In the genomic region with DNA sequence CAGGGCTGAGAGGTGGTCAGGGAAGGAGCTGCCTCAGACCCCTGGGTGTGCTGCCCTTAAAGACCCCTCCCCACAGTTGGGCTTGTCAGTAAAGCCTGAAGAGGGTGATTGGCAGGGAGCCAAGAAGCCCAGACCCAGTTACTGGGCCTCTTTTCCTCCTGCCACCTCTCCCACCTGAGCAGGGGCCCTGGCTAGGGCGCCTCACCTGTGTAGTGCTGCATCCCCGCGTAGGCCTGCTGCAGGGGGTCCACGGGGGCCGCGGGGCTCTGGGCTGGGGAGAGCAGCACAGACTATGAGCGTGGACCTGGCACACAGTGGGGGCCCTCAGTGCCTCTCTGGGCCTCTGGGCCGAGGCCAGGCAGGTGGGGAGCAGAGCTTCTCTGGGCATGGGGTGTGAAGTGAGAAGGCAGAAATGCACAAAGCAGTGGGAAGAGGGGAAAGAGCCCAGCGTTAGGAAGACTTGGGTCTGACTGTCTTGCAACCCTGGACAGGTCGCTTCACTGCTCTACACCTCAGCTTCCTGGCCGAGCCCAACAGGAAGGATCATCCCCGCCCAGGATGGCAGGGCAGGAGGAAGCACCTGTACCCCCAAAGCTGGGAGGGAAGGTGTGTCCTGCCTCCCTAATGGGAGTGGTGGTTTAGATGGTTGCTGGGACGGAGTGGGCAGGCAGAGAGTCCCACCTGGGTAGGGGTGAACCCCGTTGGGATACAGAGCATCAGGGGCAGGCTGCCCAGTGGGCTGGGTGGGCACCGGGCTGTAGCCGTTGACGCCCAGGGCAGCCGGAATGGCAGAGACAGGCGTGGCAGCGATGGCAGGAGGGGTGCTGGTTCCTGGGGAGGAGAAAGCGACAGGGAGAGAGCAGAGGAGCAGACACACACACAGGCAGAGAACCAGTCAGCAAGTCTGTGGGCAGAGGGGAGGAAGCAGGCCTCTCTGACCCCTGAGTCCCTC, we compare ENCODE assay signal across 21 cellular contexts. TPM values are rescaled to one million over a fixed set of nuclear protein-coding genes. Genes with fewer than 3 reads are reported as not detected.
"Had no signal": no experiment of that assay in that cellular context is flagged by ENCODE, and none has a peak within 500 bp of the region (broad histone marks: within the 10 kb centered on the region; RNA-seq: fewer than 3 reads in every experiment).

No MANE protein-coding gene starts in this region.

- H3K27ac Mint-ChIP-seq: activated B cell treated with CpG ODN at 0.5 μM for 24 hours; activated CD4-positive, alpha-beta memory T cell treated with anti-CD3 and anti-CD28 coated beads for 36 hours; endodermal cell; natural killer cell; T-helper 2 cell treated with Interferon-gamma antibody and Interleukin-4, amounts not matched to agents 5 μg/mL and 100 μg/mL, for 36 hours had no signal

- H3K9me3 Mint-ChIP-seq: activated B cell treated with CpG ODN at 0.5 μM for 24 hours; activated CD4-positive, alpha-beta memory T cell treated with anti-CD3 and anti-CD28 coated beads for 36 hours; endodermal cell; natural killer cell; T-helper 2 cell treated with Interferon-gamma antibody and Interleukin-4, amounts not matched to agents 5 μg/mL and 100 μg/mL, for 36 hours had no signal

- FAIRE-seq: colon, islet of Langerhans, TTC549 had no signal

- ATAC-seq: natural killer cell had no signal

- H3K4me3 ChIP-seq: lung, SK-N-MC, stomach, testis, upper lobe of left lung had no signal

- H3K27ac ChIP-seq: epithelial cell of prostate, SK-N-MC, stomach, testis, upper lobe of left lung had no signal

- H3K4me1 ChIP-seq: testis had no signal

- H3K27me3 ChIP-seq: testis, upper lobe of left lung had no signal

- H3K9me3 ChIP-seq: stomach, testis, upper lobe of left lung had no signal

- DNase-seq: activated B cell treated with CpG ODN at 0.5 μM for 24 hours; activated CD4-positive, alpha-beta memory T cell treated with anti-CD3 and anti-CD28 coated beads for 36 hours; activated CD4-positive, alpha-beta T cell treated with anti-CD3 and anti-CD28 coated beads for 4 hours; caudate nucleus; endodermal cell; foreskin fibroblast; hippocampal formation; natural killer cell; retina; stimulated activated CD8-positive, alpha-beta memory T cell treated with anti-CD3 and anti-CD28 coated beads, Interleukin-4, amount 100 ng/mL, for 48 hours; stomach; testis had no signal

- H3K36me3 Mint-ChIP-seq: activated CD4-positive, alpha-beta memory T cell treated with anti-CD3 and anti-CD28 coated beads for 36 hours; natural killer cell had no signal

RNA-seq across cellular contexts. Expression of gene CELF3, which starts 9.9 kb away (rescaled TPM):
- total RNA-seq: activated B cell treated with CpG ODN at 0.5 μM for 24 hours; activated CD4-positive, alpha-beta memory T cell treated with anti-CD3 and anti-CD28 coated beads for 36 hours; natural killer cell had no signal

RNA-seq across cellular contexts. Expression of gene RIIAD1, which starts 14.6 kb away (rescaled TPM):
- total RNA-seq: activated B cell treated with CpG ODN at 0.5 μM for 24 hours; activated CD4-positive, alpha-beta memory T cell treated with anti-CD3 and anti-CD28 coated beads for 36 hours; endodermal cell; natural killer cell; stomach had no signal
- polyA plus RNA-seq: adipose tissue had no signal
